Comparison of ENCODE assay signal across 6 cellular contexts in the genomic region with DNA sequence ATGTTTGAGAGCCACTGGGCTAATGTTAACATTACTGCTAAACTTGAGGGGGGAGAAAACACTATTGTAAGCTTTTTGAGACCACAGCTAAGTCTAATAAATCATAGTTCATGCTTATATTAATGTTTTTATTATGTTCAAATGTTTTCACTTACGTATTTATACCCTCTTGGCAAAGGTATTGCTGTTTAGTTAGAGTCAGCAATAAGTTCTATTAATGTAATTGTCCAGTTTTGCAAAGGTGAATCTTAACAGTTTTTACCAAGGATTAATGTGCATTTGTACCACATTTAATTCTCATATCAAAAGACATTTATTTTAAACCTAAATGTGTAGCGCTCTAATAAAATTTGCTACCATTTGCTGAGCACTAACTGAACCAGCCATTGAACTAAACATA.
"Had no signal": no experiment of that assay in that cellular context is flagged by ENCODE, and none has a peak within 500 bp of the region (broad histone marks: within the 10 kb centered on the region; RNA-seq: fewer than 3 reads in every experiment).

No MANE protein-coding gene starts in this region.

- FAIRE-seq: HTR-8/SVneo had no signal

- H3K27ac ChIP-seq: HL-60, KMS-11 had no signal

- H3K9ac ChIP-seq: KMS-11 had no signal

- H3K4me2 ChIP-seq: KMS-11 had no signal

- DNase-seq: Karpas-422, KBM-7, KG1 had no signal
